ENCODE assay signal across 11 cellular contexts in the genomic region with DNA sequence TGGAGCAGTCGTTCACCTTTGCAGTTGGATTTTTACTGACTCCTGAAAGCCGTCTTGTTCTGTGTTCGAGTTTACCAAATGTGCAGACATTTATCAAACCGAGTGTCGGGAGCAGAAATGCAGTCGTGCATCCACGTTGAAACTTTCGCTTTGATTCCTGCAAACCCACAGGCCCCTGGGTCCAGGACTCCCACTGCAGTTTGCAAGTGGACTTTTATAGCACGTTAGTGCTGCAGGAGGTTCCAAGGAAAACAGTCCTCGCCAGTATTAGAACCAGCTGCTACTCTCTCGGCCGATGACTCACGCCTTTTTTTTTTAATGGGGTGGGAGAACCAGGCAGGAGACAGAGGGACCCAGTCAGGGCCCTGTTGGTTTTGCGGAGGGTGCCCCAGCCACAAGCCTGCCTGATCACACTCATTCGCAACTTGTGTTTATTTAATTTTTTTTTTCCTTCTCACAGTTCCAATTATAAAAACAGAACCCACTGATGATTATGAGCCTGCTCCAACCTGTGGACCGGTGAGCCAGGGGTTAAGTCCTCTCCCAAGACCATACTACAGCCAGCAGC.
A peak's percentile ranks its signal among the peaks of the same experiment; 100 is the strongest.
DNase-seq lines count a peak whose midpoint lies in the region; ATAC-seq and TF ChIP-seq lines count a peak whose summit lies in the region.
"Had no signal": no experiment of that assay in that cellular context is flagged by ENCODE, and none has a peak within 500 bp of the region (broad histone marks: within the 10 kb centered on the region; RNA-seq: fewer than 3 reads in every experiment).

No MANE protein-coding gene starts in this region.

- no peaks in the 10 kb centered on the region for H3K27me3 ChIP-seq in AG04450 (ENCODE audit: control insufficient read depth, insufficient read depth, low read length)
- H3K27me3 ChIP-seq: stomach had no signal

- CTCF ChIA-PET in AG04450 (lab: Charles Lee) = no interaction called here

- no peak overlapping the region for H3K4me3 ChIP-seq in AG04450 (ENCODE audit: low read depth, low read length)
- peak overlapping the region; percentile 59 for H3K4me3 ChIP-seq in coronary artery
- H3K4me3 ChIP-seq: K562, stomach had no signal

- POLR2A ChIA-PET in AG04450 (lab: Yijun Ruan, JAX) = no interaction called here

- TF ChIP-seq CTCF in AG04450 (IDR thresholded peaks at IDR 0.05; ENCODE audit: low read depth, low read length) (no peak), coronary artery (IDR thresholded peaks at IDR 0.05) (no peak)

- peaks cover 17% of the 10 kb centered on the region; the same call in 1 of the 2 replicates for H3K9me3 ChIP-seq in AG04450 (ENCODE audit: control insufficient read depth, insufficient read depth, low read length)
- H3K9me3 ChIP-seq: stomach had no signal

- ATAC-seq in GM21447 (IDR thresholded peaks at IDR 0.05; ENCODE audit: unreplicated experiment) = no peak
- ATAC-seq: K562 had no signal

- H3K27ac ChIP-seq in AG04450 (ENCODE audit: low read depth, low read length) (peak overlapping the region; percentile 78), coronary artery (peak overlapping the region; percentile 47 to 69)
- H3K27ac ChIP-seq: stomach had no signal

- DNase-seq in AG04450 (ENCODE audit: low read depth, low spot score) (peak; percentile 54), HT-29 (ENCODE audit: low spot score) (peak; percentile 12), coronary artery (ENCODE audit: low spot score) (no peak), myocyte (ENCODE audit: low read depth) (peak; percentile 98), NCI-H128 (lab: John Stamatoyannopoulos, UW; ENCODE audit: unreplicated experiment) (no peak), NCI-H510A (lab: John Stamatoyannopoulos, UW) (no peak), KG1 (lab: John Stamatoyannopoulos, UW) (no peak)
- DNase-seq: activated CD4-positive, alpha-beta T cell treated with anti-CD3 and anti-CD28 coated beads, Interleukin-2, amount 50 U/mL, for 48 hours; stomach had no signal

Comparison
In these comparisons a context has a peak if more than half of its experiments do, and no peak if none do; other contexts are left out.
1. DNase-seq: peak in AG04450 (single experiment), HT-29 (single experiment) and myocyte (single experiment); none in coronary artery (single experiment), NCI-H128 (single experiment), NCI-H510A (single experiment) and KG1 (single experiment).